Comparison of ENCODE assay signal across 8 cellular contexts in the genomic region with DNA sequence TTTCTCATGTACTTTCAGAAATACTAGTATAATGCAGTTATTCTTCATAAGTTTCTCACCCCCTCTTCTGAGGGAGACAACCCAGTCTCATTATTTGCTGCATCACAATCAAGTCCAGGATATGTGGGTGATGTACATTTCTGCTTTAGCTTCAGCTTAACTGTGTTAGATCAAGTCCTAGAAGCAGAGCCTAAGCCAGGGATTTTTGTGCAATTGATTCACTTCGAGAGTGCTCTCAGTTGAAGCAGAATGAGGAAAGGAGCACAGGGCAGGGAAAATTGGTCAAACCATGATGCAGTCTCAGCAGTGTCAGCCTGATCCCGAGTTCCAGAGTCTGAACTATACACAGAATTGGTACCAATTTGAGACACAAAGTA. TPM values are rescaled to one million over a fixed set of nuclear protein-coding genes. Genes with fewer than 3 reads are reported as not detected.
DNase-seq lines count a peak whose midpoint lies in the region; ATAC-seq and TF ChIP-seq lines count a peak whose summit lies in the region.

No MANE protein-coding gene starts in this region.

- H3K27ac Mint-ChIP-seq in IgD-negative memory B cell (peak overlapping the region; percentile 19 to 81 (median 74)), natural killer cell (peak overlapping the region; percentile 55 to 78)
- peak overlapping the region; percentile 31 for H3K27ac Mint-ChIP-seq in activated naive CD8-positive, alpha-beta T cell treated with anti-CD3 and anti-CD28 coated beads, Interleukin-2, amount 10 ng/mL, durations not matched to agents 7 days and 5 days

- no peaks in the 10 kb centered on the region for H3K36me3 Mint-ChIP-seq in IgD-negative memory B cell
- peaks cover 5% of the 10 kb centered on the region for H3K36me3 Mint-ChIP-seq in activated naive CD8-positive, alpha-beta T cell treated with anti-CD3 and anti-CD28 coated beads, Interleukin-2, amount 10 ng/mL, durations not matched to agents 7 days and 5 days
- peaks cover 23% of the 10 kb centered on the region for H3K36me3 Mint-ChIP-seq in natural killer cell

- POLR2A ChIA-PET in activated naive CD8-positive, alpha-beta T cell treated with anti-CD3 and anti-CD28 coated beads, Interleukin-2, amount 10 ng/mL, durations not matched to agents 7 days and 5 days (lab: Charles Lee), result interaction anchor here (1.6 kb wide), 1 partner anchor 15 kb away, joined by 7 read pairs; a partner anchor contains a TSS

- ATAC-seq in activated naive CD8-positive, alpha-beta T cell treated with anti-CD3 and anti-CD28 coated beads, Interleukin-2, amount 10 ng/mL, durations not matched to agents 7 days and 5 days (ENCODE audit: low read depth), result peak; percentile 24
- peak in 1 of 3 donors; percentile 17 for ATAC-seq in natural killer cell
- ATAC-seq in GM18858 (IDR thresholded peaks at IDR 0.05; ENCODE audit: unreplicated experiment), result no peak

- H3K27me3 Mint-ChIP-seq in IgD-negative memory B cell (no peaks in the 10 kb centered on the region), natural killer cell (ENCODE audit: low read depth in 2 of 2) (no peaks in the 10 kb centered on the region)
- H3K27me3 Mint-ChIP-seq in activated naive CD8-positive, alpha-beta T cell treated with anti-CD3 and anti-CD28 coated beads, Interleukin-2, amount 10 ng/mL, durations not matched to agents 7 days and 5 days, result peaks cover 3% of the 10 kb centered on the region

- intact Hi-C loops in natural killer cell (cut with micrococcal nuclease), result no loop called here

- DNase-seq in DMS153 (lab: John Stamatoyannopoulos, UW), result peak; percentile 26
- DNase-seq in DMS153 treated with DMSO at 0.1 percent for 48 hours (lab: John Stamatoyannopoulos, UW; ENCODE audit: unreplicated experiment), result no peak
- no peak for DNase-seq in activated naive CD8-positive, alpha-beta T cell treated with anti-CD3 and anti-CD28 coated beads, Interleukin-2, amount 10 ng/mL, durations not matched to agents 7 days and 5 days
- no peak for DNase-seq in natural killer cell
- DNase-seq in NCI-H1694 (lab: John Stamatoyannopoulos, UW), result no peak
- DNase-seq in hypothalamus (lab: John Stamatoyannopoulos, UW), result no peak

- peak overlapping the region in 1 of 4 donors; percentile 37 for H3K4me3 Mint-ChIP-seq in IgD-negative memory B cell
- no peak overlapping the region for H3K4me3 Mint-ChIP-seq in activated naive CD8-positive, alpha-beta T cell treated with anti-CD3 and anti-CD28 coated beads, Interleukin-2, amount 10 ng/mL, durations not matched to agents 7 days and 5 days
- peak overlapping the region; percentile 42 for H3K4me3 Mint-ChIP-seq in natural killer cell

- H3K9me3 Mint-ChIP-seq in IgD-negative memory B cell (no peaks in the 10 kb centered on the region), natural killer cell (no peaks in the 10 kb centered on the region)
- H3K9me3 Mint-ChIP-seq in activated naive CD8-positive, alpha-beta T cell treated with anti-CD3 and anti-CD28 coated beads, Interleukin-2, amount 10 ng/mL, durations not matched to agents 7 days and 5 days, result no peaks in the 10 kb centered on the region

- no peak for TF ChIP-seq CTCF in natural killer cell (IDR thresholded peaks at IDR 0.05)

- H3K4me1 Mint-ChIP-seq in IgD-negative memory B cell (peaks cover 3 to 11% (median 7%) of the 10 kb centered on the region in 3 donors), natural killer cell (peaks cover 15 to 39% of the 10 kb centered on the region in 2 donors)
- peaks cover 8% of the 10 kb centered on the region for H3K4me1 Mint-ChIP-seq in activated naive CD8-positive, alpha-beta T cell treated with anti-CD3 and anti-CD28 coated beads, Interleukin-2, amount 10 ng/mL, durations not matched to agents 7 days and 5 days

RNA-seq across cellular contexts. Expression of a gene that starts 15.1 kb away (rescaled TPM):
- 763 TPM for polyA plus RNA-seq in IgD-negative memory B cell
- total RNA-seq in activated naive CD8-positive, alpha-beta T cell treated with anti-CD3 and anti-CD28 coated beads, Interleukin-2, amount 10 ng/mL, durations not matched to agents 7 days and 5 days, result 100 to 1,000 TPM; 587 to 601 TPM
- 100 to 1,000 TPM; 703 to 872 (median 771) TPM for total RNA-seq in natural killer cell

RNA-seq across cellular contexts. Expression of a gene that starts 15.6 kb away (rescaled TPM):
- 5.4 TPM for polyA plus RNA-seq in IgD-negative memory B cell
- total RNA-seq in activated naive CD8-positive, alpha-beta T cell treated with anti-CD3 and anti-CD28 coated beads, Interleukin-2, amount 10 ng/mL, durations not matched to agents 7 days and 5 days, result 10 to 100 TPM; 19.0 to 19.2 TPM
- 1 to 10 TPM; 2.8 to 5.4 (median 3.0) TPM for total RNA-seq in natural killer cell

RNA-seq across cellular contexts. Expression of a gene that starts 43.7 kb away (rescaled TPM):
- 1.4 TPM for polyA plus RNA-seq in IgD-negative memory B cell
- 1 to 10 TPM; 3.4 to 3.6 TPM for total RNA-seq in activated naive CD8-positive, alpha-beta T cell treated with anti-CD3 and anti-CD28 coated beads, Interleukin-2, amount 10 ng/mL, durations not matched to agents 7 days and 5 days
- 1 to 10 TPM; 4.0 to 7.7 (median 4.6) TPM for total RNA-seq in natural killer cell
